21 cellular contexts compared by ENCODE assay signal in the genomic region with DNA sequence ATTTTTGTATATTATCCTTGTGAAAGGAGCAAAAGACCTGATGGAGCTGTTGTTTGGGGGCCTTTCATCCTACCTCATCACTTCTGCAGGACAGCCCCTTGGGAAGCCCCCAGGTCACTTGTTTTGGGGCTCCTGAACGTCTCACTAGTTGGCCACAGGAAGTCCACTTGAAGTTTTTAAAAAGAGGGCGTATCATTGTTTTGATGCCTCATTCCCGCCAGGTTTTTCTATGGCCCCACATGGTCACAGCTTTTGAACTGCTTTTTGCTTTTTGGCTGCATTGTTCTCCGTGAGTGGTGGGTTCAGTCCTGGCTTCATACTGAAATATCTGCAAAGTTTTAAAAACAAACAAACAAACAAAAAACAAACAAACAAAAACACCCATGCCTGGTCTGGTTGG.
"Had no signal": no experiment of that assay in that cellular context is flagged by ENCODE, and none has a peak within 500 bp of the region (broad histone marks: within the 10 kb centered on the region; RNA-seq: fewer than 3 reads in every experiment).

No MANE protein-coding gene starts in this region.

- DNase-seq: dermis blood vessel endothelial cell; esophagus squamous epithelium; foreskin fibroblast; glutamatergic neuron; immature natural killer cell; left lung; lower lobe of right lung; natural killer cell; posterior cingulate gyrus; spleen; stimulated activated CD4-positive, alpha-beta T cell treated with anti-CD3 and anti-CD28 coated beads, Interleukin-15, amount 100 ng/mL, for 24 hours; stimulated activated CD4-positive, alpha-beta T cell treated with anti-CD3 and anti-CD28 coated beads, Interleukin-1b, Interleukin-23, amount 100 ng/mL, for 48 hours; stimulated activated CD4-positive, alpha-beta T cell treated with anti-CD3 and anti-CD28 coated beads, Interleukin-4, amount 100 ng/mL, for 24 hours; stimulated activated naive CD4-positive, alpha-beta T cell; trophoblast cell had no signal

- ATAC-seq: gastroesophageal sphincter, left lung, lower lobe of right lung, natural killer cell, sciatic nerve had no signal

- H3K9me3 Mint-ChIP-seq: immature natural killer cell, memory B cell, mesothelial cell of epicardium, natural killer cell, neural crest cell had no signal

- FAIRE-seq: keratinocyte had no signal

- H3K36me3 Mint-ChIP-seq: immature natural killer cell, mesothelial cell of epicardium, natural killer cell had no signal

- H3K36me3 ChIP-seq: esophagus squamous epithelium, gastroesophageal sphincter, left lung, lower lobe of right lung, spleen had no signal

- H3K4me1 ChIP-seq: lower lobe of right lung had no signal

- H3K27ac ChIP-seq: esophagus squamous epithelium, gastroesophageal sphincter, left lung, lower lobe of right lung, spleen had no signal

- H3K4me3 ChIP-seq: esophagus squamous epithelium, gastroesophageal sphincter, left lung, lower lobe of right lung, spleen had no signal

- H3K27me3 Mint-ChIP-seq: memory B cell had no signal

- H3K4me3 Mint-ChIP-seq: immature natural killer cell, memory B cell, mesothelial cell of epicardium, natural killer cell, neural crest cell had no signal

- H3K27ac Mint-ChIP-seq: immature natural killer cell, memory B cell, mesothelial cell of epicardium, natural killer cell had no signal

- H3K27me3 ChIP-seq: esophagus squamous epithelium, gastroesophageal sphincter, left lung, spleen had no signal

- H3K9me3 ChIP-seq: esophagus squamous epithelium, gastroesophageal sphincter, left lung, lower lobe of right lung, spleen had no signal
